ENCODE assay signal across 6 cellular contexts in genomic region chr19:17246681-17247425, GRCh38. TPM values are rescaled to one million over a fixed set of nuclear protein-coding genes. Genes with fewer than 3 reads are reported as not detected.
DNase-seq lines count a peak whose midpoint lies in the region; ATAC-seq and TF ChIP-seq lines count a peak whose summit lies in the region.

No MANE protein-coding gene starts in this region.

- peaks cover 4% of the 10 kb centered on the region for H3K27me3 Mint-ChIP-seq in CD8-positive, alpha-beta T cell (ENCODE audit: low read depth)

- no peaks in the 10 kb centered on the region for H3K27me3 ChIP-seq in CD8-positive, alpha-beta T cell (ENCODE audit: insufficient read depth, low read length)
- H3K27me3 ChIP-seq in NT2/D1 (ENCODE audit: insufficient read depth, insufficient read length): no peaks in the 10 kb centered on the region
- H3K27me3 ChIP-seq in gastroesophageal sphincter: no peaks in the 10 kb centered on the region
- no peaks in the 10 kb centered on the region for H3K27me3 ChIP-seq in suprapubic skin

- H3K9me3 ChIP-seq in CD8-positive, alpha-beta T cell (ENCODE audit: low read length): no peaks in the 10 kb centered on the region
- H3K9me3 ChIP-seq in NT2/D1 (ENCODE audit: insufficient read depth, low read length) (no peaks in the 10 kb centered on the region), gastroesophageal sphincter (no peaks in the 10 kb centered on the region), suprapubic skin (no peaks in the 10 kb centered on the region)

- no peaks in the 10 kb centered on the region for H3K36me3 Mint-ChIP-seq in CD8-positive, alpha-beta T cell

- H3K27ac ChIP-seq in CD8-positive, alpha-beta T cell (ENCODE audit: low read depth, low read length): no peak overlapping the region
- H3K27ac ChIP-seq in gastroesophageal sphincter: peak overlapping the region; percentile 47 to 94 (median 86)
- H3K27ac ChIP-seq in suprapubic skin: peak overlapping the region; percentile 83

- TF ChIP-seq EP300 in gastroesophageal sphincter (IDR thresholded peaks at IDR 0.05) (no peak), suprapubic skin (IDR thresholded peaks at IDR 0.05) (no peak)

- TF ChIP-seq CTCF in CD8-positive, alpha-beta T cell (IDR thresholded peaks at IDR 0.05): no peak
- TF ChIP-seq CTCF in gastroesophageal sphincter (IDR thresholded peaks at IDR 0.05) (no peak), suprapubic skin (IDR thresholded peaks at IDR 0.05) (no peak)

- no peak overlapping the region for H3K27ac Mint-ChIP-seq in CD8-positive, alpha-beta T cell

- peak overlapping the region; percentile 85 for H3K4me3 Mint-ChIP-seq in CD8-positive, alpha-beta T cell

- POLR2A ChIA-PET in CD8-positive, alpha-beta T cell (lab: Charles Lee): no interaction called here

- no peak for ATAC-seq in CD8-positive, alpha-beta T cell
- ATAC-seq in gastroesophageal sphincter (peak; percentile 3), GM19463 (IDR thresholded peaks at IDR 0.05; ENCODE audit: unreplicated experiment) (no peak), GM21515 (IDR thresholded peaks at IDR 0.05; ENCODE audit: unreplicated experiment) (no peak)

- intact Hi-C loops in CD8-positive, alpha-beta T cell (cut with DNase I, micrococcal nuclease): loop anchor here in 1 of 2 experiments (5.0 kb wide), 1 partner anchor 1405 kb away; no protein-coding TSS in a partner anchor

- H3K4me1 Mint-ChIP-seq in CD8-positive, alpha-beta T cell (ENCODE audit: low read depth): peaks cover 4% of the 10 kb centered on the region

- no peaks in the 10 kb centered on the region for H3K36me3 ChIP-seq in CD8-positive, alpha-beta T cell (ENCODE audit: insufficient read depth, low read length)
- H3K36me3 ChIP-seq in NT2/D1 (ENCODE audit: insufficient read depth, insufficient read length, low read length) (no peaks in the 10 kb centered on the region), gastroesophageal sphincter (no peaks in the 10 kb centered on the region), suprapubic skin (no peaks in the 10 kb centered on the region)

- CTCF ChIA-PET in CD8-positive, alpha-beta T cell (lab: Charles Lee): no interaction called here

- no peaks in the 10 kb centered on the region for H3K9me3 Mint-ChIP-seq in CD8-positive, alpha-beta T cell

- DNase-seq in CD8-positive, alpha-beta T cell: no peak
- DNase-seq in NT2/D1 (ENCODE audit: low read depth, low spot score) (no peak), suprapubic skin (ENCODE audit: low spot score in 2 of 2) (no peak)

- H3K4me1 ChIP-seq in CD8-positive, alpha-beta T cell (ENCODE audit: insufficient read depth, low read length): peaks cover 9% of the 10 kb centered on the region
- H3K4me1 ChIP-seq in NT2/D1 (ENCODE audit: insufficient read depth, insufficient read length) (peaks cover 31% of the 10 kb centered on the region), gastroesophageal sphincter (peaks cover 0 to 53% (median 23%) of the 10 kb centered on the region in 3 donors), suprapubic skin (peaks cover 47% of the 10 kb centered on the region)

- TF ChIP-seq POLR2A in gastroesophageal sphincter (IDR thresholded peaks at IDR 0.05) (no peak), suprapubic skin (IDR thresholded peaks at IDR 0.05) (no peak)

- peak overlapping the region; percentile 72 for H3K9ac ChIP-seq in NT2/D1 (ENCODE audit: insufficient read length, low read depth)

- WGBS in gastroesophageal sphincter (ENCODE audit: low coverage in 1 of 2), 2 donors: 4 to 30% methylated on average over 6 to 15 of the region's 21 CpGs
- WGBS in suprapubic skin: 13% methylated on average over 14 of the region's 21 CpGs

- H3K4me3 ChIP-seq in CD8-positive, alpha-beta T cell (ENCODE audit: low read depth, low read length): peak overlapping the region; percentile 76
- H3K4me3 ChIP-seq in NT2/D1 (ENCODE audit: insufficient read length, low read depth) (peak overlapping the region; percentile 49), gastroesophageal sphincter (peak overlapping the region; percentile 52 to 92), suprapubic skin (peak overlapping the region; percentile 82)

RNA-seq across cellular contexts. Expression of gene NR2F6, which starts 1.1 kb away (rescaled TPM):
- total RNA-seq in CD8-positive, alpha-beta T cell: under 1 TPM; 0.31 to 0.38 TPM
- total RNA-seq in gastroesophageal sphincter (10 to 100 TPM; 33.9 to 71.9 (median 60.2) TPM), suprapubic skin (10 to 100 TPM; 25.8 to 79.3 (median 54.8) TPM)

RNA-seq across cellular contexts. Expression of gene USHBP1, which starts 17.7 kb away (rescaled TPM):
- not detected for total RNA-seq in CD8-positive, alpha-beta T cell
- total RNA-seq in gastroesophageal sphincter (1 to 10 TPM; 4.6 to 9.6 (median 5.1) TPM), suprapubic skin (1 to 10 TPM; 1.2 to 8.4 (median 2.1) TPM)

RNA-seq across cellular contexts. Expression of gene BABAM1, which starts 20.4 kb away (rescaled TPM):
- total RNA-seq in CD8-positive, alpha-beta T cell: 10 to 100 TPM; 46.9 to 58.0 TPM
- total RNA-seq in gastroesophageal sphincter (10 to 100 TPM; 62.6 to 91.8 (median 81.9) TPM), suprapubic skin (10 to 100 TPM; 54.6 to 66.8 (median 63.7) TPM)

RNA-seq across cellular contexts. Expression of gene OCEL1, which starts 20.8 kb away (rescaled TPM):
- 10 to 100 TPM; 20.9 to 24.9 TPM for total RNA-seq in CD8-positive, alpha-beta T cell
- 10 to 100 TPM in 1 of 4 donors, 1 to 10 TPM in 3; 3.5 to 15.1 (median 6.5) TPM for total RNA-seq in gastroesophageal sphincter
- 1 to 10 TPM; 2.7 to 9.7 (median 4.8) TPM for total RNA-seq in suprapubic skin

RNA-seq across cellular contexts. Expression of gene USE1, which starts 31.7 kb away (rescaled TPM):
- 10 to 100 TPM; 23.1 to 25.3 TPM for total RNA-seq in CD8-positive, alpha-beta T cell
- total RNA-seq in gastroesophageal sphincter (10 to 100 TPM; 11.3 to 24.0 (median 17.9) TPM), suprapubic skin (10 to 100 TPM; 17.3 to 25.2 (median 21.6) TPM)

Comparison
In these comparisons a context has a peak if more than half of its experiments do, and no peak if none do; other contexts are left out.
1. RNA of gene NR2F6, which starts 1.1 kb away (total RNA-seq): 33.9 to 71.9 TPM in gastroesophageal sphincter and 25.8 to 79.3 TPM in suprapubic skin; 0.31 to 0.38 TPM in CD8-positive, alpha-beta T cell; every median in the first group is over 10 times any median in the second.
2. Peak in every context shown above with its lines, with median percentiles within 50 percentile points of each other: H3K4me3 ChIP-seq.